In genomic region chr5:170104299-170104698, GRCh38 we compare ENCODE assay signal across 19 cellular contexts. TPM values are rescaled to one million over a fixed set of nuclear protein-coding genes. Genes with fewer than 3 reads are reported as not detected.
DNase-seq lines count a peak whose midpoint lies in the region; ATAC-seq and TF ChIP-seq lines count a peak whose summit lies in the region.
"Had no signal": no experiment of that assay in that cellular context is flagged by ENCODE, and none has a peak within 500 bp of the region (broad histone marks: within the 10 kb centered on the region; RNA-seq: fewer than 3 reads in every experiment).

No MANE protein-coding gene starts in this region.

- H2BK15ac ChIP-seq in H9 (ENCODE audit: low read depth, low read length) = no peak overlapping the region

- no peak overlapping the region for H2AK5ac ChIP-seq in H9 (ENCODE audit: insufficient read length, low read length)

- H3K4me2 ChIP-seq in H9 (ENCODE audit: insufficient read depth, insufficient read length, low read length) = no peak overlapping the region
- H3K4me2 ChIP-seq: A549, GM23338 had no signal

- H3K23ac ChIP-seq in H9 (ENCODE audit: insufficient read length, low read depth, low read length) = no peak overlapping the region

- H3K14ac ChIP-seq in H9 (ENCODE audit: insufficient read depth, low read length) = no peak overlapping the region; the same call in 1 of the 2 replicates

- H3K4ac ChIP-seq in H9 (ENCODE audit: low read depth, low read length) = no peak overlapping the region

- H4K20me1 ChIP-seq in H9 (ENCODE audit: control insufficient read depth, insufficient read depth, insufficient read length) = no peaks in the 10 kb centered on the region

- H3K9me3 ChIP-seq in H9 (ENCODE audit: control insufficient read depth, low read depth, low read length) = no peaks in the 10 kb centered on the region
- H3K9me3 ChIP-seq: A549 had no signal

- CTCF ChIA-PET in activated CD8-positive, alpha-beta memory T cell treated with anti-CD3 and anti-CD28 coated beads, Interleukin-2, amount 10 ng/mL, durations not matched to agents 7 days and 5 days (lab: Charles Lee) = no interaction called here

- H2BK20ac ChIP-seq in H9 (ENCODE audit: low read depth, low read length, poor library complexity, severe bottlenecking) = no peak overlapping the region

- no peak overlapping the region for H3K27ac ChIP-seq in H9 (ENCODE audit: insufficient read length, low read depth, low read length)
- H3K27ac ChIP-seq: 22Rv1, C4-2B had no signal

- H3K56ac ChIP-seq in H9 (ENCODE audit: insufficient read length, low read depth, low read length) = no peak overlapping the region

- no peak overlapping the region for H3K4me3 Mint-ChIP-seq in activated CD8-positive, alpha-beta memory T cell treated with anti-CD3 and anti-CD28 coated beads, Interleukin-2, amount 10 ng/mL, durations not matched to agents 7 days and 5 days
- no peak overlapping the region for H3K4me3 Mint-ChIP-seq in H9
- H3K4me3 Mint-ChIP-seq in stimulated activated effector memory CD8-positive, alpha-beta T cell treated with anti-CD3 and anti-CD28 coated beads, Interleukin-12 subunit alpha, Interleukin-12 subunit beta, amount 100 ng/mL, for 72 hours = no peak overlapping the region
- H3K4me3 Mint-ChIP-seq: CD4-positive, alpha-beta T cell; GM23338; HFFc6 had no signal

- no peak overlapping the region for H2BK5ac ChIP-seq in H9 (ENCODE audit: insufficient read length, low read length)

- H2AFZ ChIP-seq in H9 (ENCODE audit: low read length) = no peak overlapping the region
- H2AFZ ChIP-seq: GM23338 had no signal

- H3K9ac ChIP-seq in H9 (ENCODE audit: extremely low read depth, insufficient read length, low read length) = no peak overlapping the region

- H2BK12ac ChIP-seq in H9 (ENCODE audit: insufficient read length, low read depth, low read length) = no peak overlapping the region

- no peak for ATAC-seq in activated CD8-positive, alpha-beta memory T cell treated with anti-CD3 and anti-CD28 coated beads, Interleukin-2, amount 10 ng/mL, durations not matched to agents 7 days and 5 days
- ATAC-seq in stimulated activated effector memory CD8-positive, alpha-beta T cell treated with anti-CD3 and anti-CD28 coated beads, Interleukin-12 subunit alpha, Interleukin-12 subunit beta, amount 100 ng/mL, for 72 hours = no peak
- ATAC-seq: A549, GM23338, HCT116 had no signal

- H3K4me1 ChIP-seq in H9 (ENCODE audit: insufficient read depth, low read length) = no peaks in the 10 kb centered on the region
- H3K4me1 ChIP-seq: A549, Caco-2 had no signal

- no peak overlapping the region for H4K91ac ChIP-seq in H9 (ENCODE audit: insufficient read length, low read depth, low read length)

- no peak overlapping the region for H3K27ac Mint-ChIP-seq in activated CD8-positive, alpha-beta memory T cell treated with anti-CD3 and anti-CD28 coated beads, Interleukin-2, amount 10 ng/mL, durations not matched to agents 7 days and 5 days
- peak overlapping the region in 1 of 3 experiments; percentile 15; a peak in 1 of 7 replicates for H3K27ac Mint-ChIP-seq in H9
- H3K27ac Mint-ChIP-seq in stimulated activated effector memory CD8-positive, alpha-beta T cell treated with anti-CD3 and anti-CD28 coated beads, Interleukin-12 subunit alpha, Interleukin-12 subunit beta, amount 100 ng/mL, for 72 hours = peak overlapping the region; percentile 36
- H3K27ac Mint-ChIP-seq: CD4-positive, alpha-beta T cell; GM23338; HFFc6 had no signal

- H3K36me3 Mint-ChIP-seq in activated CD8-positive, alpha-beta memory T cell treated with anti-CD3 and anti-CD28 coated beads, Interleukin-2, amount 10 ng/mL, durations not matched to agents 7 days and 5 days = no peaks in the 10 kb centered on the region
- H3K36me3 Mint-ChIP-seq in H9 (ENCODE audit: insufficient read depth in 1 of 3, low read depth in 3 of 3) = no peaks in the 10 kb centered on the region; a peak in 1 of 7 replicates
- H3K36me3 Mint-ChIP-seq in stimulated activated effector memory CD8-positive, alpha-beta T cell treated with anti-CD3 and anti-CD28 coated beads, Interleukin-12 subunit alpha, Interleukin-12 subunit beta, amount 100 ng/mL, for 72 hours = no peaks in the 10 kb centered on the region

- peak; percentile 42 for DNase-seq in activated CD8-positive, alpha-beta memory T cell treated with anti-CD3 and anti-CD28 coated beads for 24 hours
- no peak for DNase-seq in activated CD8-positive, alpha-beta memory T cell treated with anti-CD3 and anti-CD28 coated beads, Interleukin-2, amount 10 ng/mL, durations not matched to agents 7 days and 5 days
- DNase-seq in H9 = peak; percentile 18
- peak; percentile 40 for DNase-seq in ecto neural progenitor cell (ENCODE audit: low spot score)
- DNase-seq in stimulated activated effector memory CD8-positive, alpha-beta T cell treated with anti-CD3 and anti-CD28 coated beads, Interleukin-12 subunit alpha, Interleukin-12 subunit beta, amount 100 ng/mL, for 72 hours (ENCODE audit: low spot score in 2 of 2) = no peak
- DNase-seq in NCI-H526 treated with DMSO at 0.1 percent for 48 hours (lab: John Stamatoyannopoulos, UW) = no peak
- DNase-seq in cerebellar nuclear complex (lab: John Stamatoyannopoulos, UW) = no peak
- DNase-seq: AML-193; Caco-2; CD4-positive, alpha-beta T cell; GDM1; HFFc6; IMR-90 had no signal

- no peak overlapping the region for H4K5ac ChIP-seq in H9 (ENCODE audit: insufficient read length, low read depth, low read length)

- H3K9me3 Mint-ChIP-seq in activated CD8-positive, alpha-beta memory T cell treated with anti-CD3 and anti-CD28 coated beads, Interleukin-2, amount 10 ng/mL, durations not matched to agents 7 days and 5 days (ENCODE audit: low read depth) = no peaks in the 10 kb centered on the region
- no peaks in the 10 kb centered on the region; a peak in 2 of 5 replicates for H3K9me3 Mint-ChIP-seq in H9
- no peaks in the 10 kb centered on the region for H3K9me3 Mint-ChIP-seq in stimulated activated effector memory CD8-positive, alpha-beta T cell treated with anti-CD3 and anti-CD28 coated beads, Interleukin-12 subunit alpha, Interleukin-12 subunit beta, amount 100 ng/mL, for 72 hours
- H3K9me3 Mint-ChIP-seq: CD4-positive, alpha-beta T cell had no signal

- H2BK120ac ChIP-seq in H9 (ENCODE audit: low read depth, low read length, poor library complexity, severe bottlenecking) = no peak overlapping the region

- H4K8ac ChIP-seq in H9 (replicated peaks; ENCODE audit: insufficient read length, low read depth, low read length) = no peak overlapping the region

- H3K27me3 Mint-ChIP-seq in activated CD8-positive, alpha-beta memory T cell treated with anti-CD3 and anti-CD28 coated beads, Interleukin-2, amount 10 ng/mL, durations not matched to agents 7 days and 5 days = peaks cover 13% of the 10 kb centered on the region
- H3K27me3 Mint-ChIP-seq in H9 (ENCODE audit: low read depth) = peaks cover 67% of the 10 kb centered on the region

- H3K18ac ChIP-seq in H9 (ENCODE audit: insufficient read length, low read depth, low read length) = no peak overlapping the region

- H3K4me1 Mint-ChIP-seq in activated CD8-positive, alpha-beta memory T cell treated with anti-CD3 and anti-CD28 coated beads, Interleukin-2, amount 10 ng/mL, durations not matched to agents 7 days and 5 days = no peaks in the 10 kb centered on the region
- peaks cover 8 to 13% of the 10 kb centered on the region in 2 experiments for H3K4me1 Mint-ChIP-seq in H9
- no peaks in the 10 kb centered on the region for H3K4me1 Mint-ChIP-seq in stimulated activated effector memory CD8-positive, alpha-beta T cell treated with anti-CD3 and anti-CD28 coated beads, Interleukin-12 subunit alpha, Interleukin-12 subunit beta, amount 100 ng/mL, for 72 hours

- H3K79me1 ChIP-seq in H9 (ENCODE audit: insufficient read depth, low read depth, low read length, poor library complexity, severe bottlenecking) = no peaks in the 10 kb centered on the region

- H3K79me2 ChIP-seq in H9 (ENCODE audit: insufficient read depth, low read length) = no peaks in the 10 kb centered on the region

- no peak for TF ChIP-seq CTCF in H9 (conservative IDR thresholded peaks at IDR 0.05)

- H3K23me2 ChIP-seq in H9 (ENCODE audit: insufficient read length, low read depth, low read length, poor library complexity, severe bottlenecking) = no peaks in the 10 kb centered on the region

- H3T11ph ChIP-seq in H9 (ENCODE audit: low read length) = no peak overlapping the region

- WGBS in H9 (ENCODE audit: extremely low coverage, insufficient read length, low lambda C conversion rate) = no CpG with 5 or more reads among the region's 6 CpGs

- H3K27me3 ChIP-seq in H9 (ENCODE audit: insufficient read depth, low read length) = no peaks in the 10 kb centered on the region; the same call in 1 of the 2 replicates

RNA-seq across cellular contexts. Expression of gene FOXI1, which starts 1.4 kb away (rescaled TPM):
- not detected for total RNA-seq in activated CD8-positive, alpha-beta memory T cell treated with anti-CD3 and anti-CD28 coated beads, Interleukin-2, amount 10 ng/mL, durations not matched to agents 7 days and 5 days
- not detected in 2 replicates for total RNA-seq in H9 (2021)
- total RNA-seq: Daoy, GM23338, HFFc6, IMR-90 had no signal

Comparison
In these comparisons a context has a peak if more than half of its experiments do, and no peak if none do; other contexts are left out.
1. DNase-seq: peak in activated CD8-positive, alpha-beta memory T cell treated with anti-CD3 and anti-CD28 coated beads for 24 hours (single experiment), H9 (single experiment) and ecto neural progenitor cell (single experiment); none in activated CD8-positive, alpha-beta memory T cell treated with anti-CD3 and anti-CD28 coated beads, Interleukin-2, amount 10 ng/mL, durations not matched to agents 7 days and 5 days (single experiment), stimulated activated effector memory CD8-positive, alpha-beta T cell treated with anti-CD3 and anti-CD28 coated beads, Interleukin-12 subunit alpha, Interleukin-12 subunit beta, amount 100 ng/mL, for 72 hours (0 of 2), NCI-H526 treated with DMSO at 0.1 percent for 48 hours (single experiment) and cerebellar nuclear complex (0 of 2).